ENCODE assay signal across 17 cellular contexts in genomic region chr3:38372214-38372601, GRCh38. TPM values are rescaled to one million over a fixed set of nuclear protein-coding genes. Genes with fewer than 3 reads are reported as not detected.
A peak's percentile ranks its signal among the peaks of the same experiment; 100 is the strongest.
DNase-seq lines count a peak whose midpoint lies in the region; ATAC-seq and TF ChIP-seq lines count a peak whose summit lies in the region.
"Had no signal": no experiment of that assay in that cellular context is flagged by ENCODE, and none has a peak within 500 bp of the region (broad histone marks: within the 10 kb centered on the region; RNA-seq: fewer than 3 reads in every experiment).

No MANE protein-coding gene starts in this region.

- no peaks in the 10 kb centered on the region for H3K9me3 Mint-ChIP-seq in activated T-helper 1 cell treated with anti-CD3 and anti-CD28 coated beads, Interleukin-12 subunit alpha, Interleukin-12 subunit beta, Interleukin-2, Interleukin-4 antibody, amounts not matched to agents 30 ng/mL and 10 ng/mL and 1 ng/mL, durations not matched to agents 14 hours and 24 hours and 36 hours
- H3K9me3 Mint-ChIP-seq: CD8-positive, alpha-beta T cell had no signal

- 90% methylated on average over 2 of the region's 5 CpGs; no CpG with 5 or more reads in 1 of the 2 experiments for WGBS in IMR-90 (ENCODE audit: extremely low coverage in 2 of 2, insufficient read length in 1 of 2), 2 experiments

- ATAC-seq in IMR-90 (ENCODE audit: low read depth), result no peak
- ATAC-seq: CD8-positive, alpha-beta T cell; GM23338; HCT116 had no signal

- TF ChIP-seq CTCF in IMR-90 (conservative IDR thresholded peaks at IDR 0.05; ENCODE audit: low read depth, low read length), result no peak
- TF ChIP-seq CTCF in GM13977 (IDR thresholded peaks at IDR 0.05; ENCODE audit: extremely low read depth, insufficient read depth, missing control alignments), result no peak

- peaks cover 5% of the 10 kb centered on the region for H3K36me3 ChIP-seq in IMR-90 (ENCODE audit: control insufficient read depth, insufficient read depth, low read length)

- TF ChIP-seq RAD21 in IMR-90 (IDR thresholded peaks at IDR 0.05; ENCODE audit: low read length), result no peak

- no peaks in the 10 kb centered on the region for H3K4me1 ChIP-seq in IMR-90 (ENCODE audit: control insufficient read depth, insufficient read depth, low read length)
- H3K4me1 ChIP-seq: Caco-2 had no signal

- no peak overlapping the region for H2BK5ac ChIP-seq in IMR-90 (ENCODE audit: low read depth, low read length, poor library complexity, severe bottlenecking)

- no peak overlapping the region for H3K14ac ChIP-seq in IMR-90 (replicated peaks; ENCODE audit: low read depth, low read length)

- no peak overlapping the region for H3K27ac Mint-ChIP-seq in activated T-helper 1 cell treated with anti-CD3 and anti-CD28 coated beads, Interleukin-12 subunit alpha, Interleukin-12 subunit beta, Interleukin-2, Interleukin-4 antibody, amounts not matched to agents 30 ng/mL and 10 ng/mL and 1 ng/mL, durations not matched to agents 14 hours and 24 hours and 36 hours
- H3K27ac Mint-ChIP-seq: B cell; CD8-positive, alpha-beta T cell; GM23338 had no signal

- H3K18ac ChIP-seq in IMR-90 (ENCODE audit: low read depth, low read length), result no peak overlapping the region

- H3K23ac ChIP-seq in IMR-90 (ENCODE audit: low read depth, low read length), result no peak overlapping the region

- H3K27me3 Mint-ChIP-seq in activated T-helper 1 cell treated with anti-CD3 and anti-CD28 coated beads, Interleukin-12 subunit alpha, Interleukin-12 subunit beta, Interleukin-2, Interleukin-4 antibody, amounts not matched to agents 30 ng/mL and 10 ng/mL and 1 ng/mL, durations not matched to agents 14 hours and 24 hours and 36 hours (ENCODE audit: insufficient read depth), result peaks cover 11% of the 10 kb centered on the region
- H3K27me3 Mint-ChIP-seq: B cell; CD4-positive, CD25-positive, alpha-beta regulatory T cell had no signal

- intact Hi-C loops in IMR-90 (cut with micrococcal nuclease), result no loop called here
- intact Hi-C loops in activated T-helper 1 cell treated with anti-CD3 and anti-CD28 coated beads, Interleukin-12 subunit alpha, Interleukin-12 subunit beta, Interleukin-2, Interleukin-4 antibody, amounts not matched to agents 30 ng/mL and 10 ng/mL and 1 ng/mL, durations not matched to agents 14 hours and 24 hours and 36 hours (cut with micrococcal nuclease), result no loop called here

- H3K27me3 ChIP-seq in IMR-90 (ENCODE audit: control insufficient read depth, insufficient read depth, low read length), result no peaks in the 10 kb centered on the region
- H3K27me3 ChIP-seq: BLaER1 had no signal

- H3K79me1 ChIP-seq in IMR-90 (ENCODE audit: low read depth in 1 of 2, low read length in 2 of 2), result no peaks in the 10 kb centered on the region

- H3K4ac ChIP-seq in IMR-90 (ENCODE audit: low read depth, low read length), result no peak overlapping the region

- peaks cover 9% of the 10 kb centered on the region; the same call in 1 of the 2 replicates for H3K9me1 ChIP-seq in IMR-90 (ENCODE audit: insufficient read depth, low read length)

- CTCF ChIA-PET in IMR-90 (lab: Yijun Ruan, JAX), result no interaction called here

- in situ Hi-C loops in IMR-90 (cut with MboI; ENCODE audit: low sequenced_read_pairs), result no loop called here
- in situ Hi-C loops in GM13977 (cut with MboI; ENCODE audit: low pct_unique_long_range_greater_than_20kb, low sequenced_read_pairs, unreplicated experiment), result no loop called here

- no peak overlapping the region for H3K56ac ChIP-seq in IMR-90 (ENCODE audit: extremely low read depth, insufficient read depth, low read length)

- no peaks in the 10 kb centered on the region for H4K20me1 ChIP-seq in IMR-90 (ENCODE audit: insufficient read depth, low read length)
- H4K20me1 ChIP-seq: BLaER1 had no signal

- no peak overlapping the region for H2AFZ ChIP-seq in IMR-90 (replicated peaks; ENCODE audit: low read length, poor library complexity)
- H2AFZ ChIP-seq: GM23338 had no signal

- H2AK5ac ChIP-seq in IMR-90 (ENCODE audit: low read depth, low read length), result no peak overlapping the region

- H3K27ac ChIP-seq in IMR-90 (ENCODE audit: insufficient read depth, low read length), result no peak overlapping the region
- H3K27ac ChIP-seq: BLaER1, C4-2B had no signal

- TF ChIP-seq POLR2A in IMR-90 (IDR thresholded peaks at IDR 0.05; ENCODE audit: low read depth, low read length), result no peak

- H4K91ac ChIP-seq in IMR-90 (ENCODE audit: insufficient read depth, low read depth, low read length), result no peak overlapping the region

- POLR2A ChIA-PET in IMR-90 (lab: Charles Lee; ENCODE audit: unreplicated experiment), result interaction anchor here (0.6 kb wide), 1 partner anchor 235 kb away, joined by 3 read pairs; the partner anchor contains the start of gene ACAA1

- no peak overlapping the region for H3K9ac ChIP-seq in IMR-90 (ENCODE audit: low read depth, low read length)
- H3K9ac ChIP-seq: BLaER1 had no signal

- H2BK15ac ChIP-seq in IMR-90 (ENCODE audit: low read depth, low read length), result no peak overlapping the region

- no peaks in the 10 kb centered on the region for H3K9me3 ChIP-seq in IMR-90 (ENCODE audit: control insufficient read depth, insufficient read depth, low read length)
- H3K9me3 ChIP-seq: Caco-2 had no signal

- H3K4me1 Mint-ChIP-seq in activated T-helper 1 cell treated with anti-CD3 and anti-CD28 coated beads, Interleukin-12 subunit alpha, Interleukin-12 subunit beta, Interleukin-2, Interleukin-4 antibody, amounts not matched to agents 30 ng/mL and 10 ng/mL and 1 ng/mL, durations not matched to agents 14 hours and 24 hours and 36 hours (ENCODE audit: low read depth), result peaks cover 36% of the 10 kb centered on the region
- H3K4me1 Mint-ChIP-seq: B cell, GM23338, H9 had no signal

- H3K36me3 Mint-ChIP-seq in activated T-helper 1 cell treated with anti-CD3 and anti-CD28 coated beads, Interleukin-12 subunit alpha, Interleukin-12 subunit beta, Interleukin-2, Interleukin-4 antibody, amounts not matched to agents 30 ng/mL and 10 ng/mL and 1 ng/mL, durations not matched to agents 14 hours and 24 hours and 36 hours (ENCODE audit: low read depth), result peaks cover 36% of the 10 kb centered on the region
- H3K36me3 Mint-ChIP-seq: CD4-positive, CD25-positive, alpha-beta regulatory T cell had no signal

- dilution Hi-C loops in IMR-90 (cut with HindIII; ENCODE audit: low sequenced_read_pairs, unreplicated experiment), result loop anchor here (25.0 kb wide), 1 partner anchor 115 kb away; the partner anchor contains the start of gene EXOG

- peak overlapping the region; percentile 7 for H3K4me3 Mint-ChIP-seq in activated T-helper 1 cell treated with anti-CD3 and anti-CD28 coated beads, Interleukin-12 subunit alpha, Interleukin-12 subunit beta, Interleukin-2, Interleukin-4 antibody, amounts not matched to agents 30 ng/mL and 10 ng/mL and 1 ng/mL, durations not matched to agents 14 hours and 24 hours and 36 hours
- H3K4me3 Mint-ChIP-seq: B cell; CD8-positive, alpha-beta T cell; GM23338; H9 had no signal

- H3K4me3 ChIP-seq in IMR-90 (ENCODE audit: insufficient read depth, low read depth, low read length), result no peak overlapping the region
- H3K4me3 ChIP-seq: BLaER1, GM23338 had no signal

- H2AK9ac ChIP-seq in IMR-90 (replicated peaks; ENCODE audit: low read depth, low read length, poor library complexity), result no peak overlapping the region

- H2BK20ac ChIP-seq in IMR-90 (ENCODE audit: low read depth, low read length), result no peak overlapping the region

- H4K5ac ChIP-seq in IMR-90 (ENCODE audit: low read depth, low read length), result no peak overlapping the region

- DNase-seq in IMR-90 (no peak), kidney tubule cell (ENCODE audit: low spot score) (peak; percentile 9), SIG-M5 (lab: John Stamatoyannopoulos, UW) (no peak), GM13977 (ENCODE audit: low spot score) (no peak)
- no peak for DNase-seq in activated T-helper 1 cell treated with anti-CD3 and anti-CD28 coated beads, Interleukin-12 subunit alpha, Interleukin-12 subunit beta, Interleukin-2, Interleukin-4 antibody, amounts not matched to agents 30 ng/mL and 10 ng/mL and 1 ng/mL, durations not matched to agents 14 hours and 24 hours and 36 hours (ENCODE audit: low spot score)
- DNase-seq in activated CD4-positive, alpha-beta T cell treated with anti-CD3 and anti-CD28 coated beads, Interleukin-2, amount 50 U/mL, for 4 hours, result no peak
- DNase-seq: Caco-2; CD4-positive, CD25-positive, alpha-beta regulatory T cell; CD8-positive, alpha-beta T cell; DMS153; DND-41; H9 had no signal

- no TSS peak for BruUV-seq in IMR-90 (replicated peaks; lab: Mats Ljungman, UMichigan)

- H4K8ac ChIP-seq in IMR-90 (ENCODE audit: low read depth in 2 of 2, low read length in 2 of 2), result no peak overlapping the region

- no peak overlapping the region for H3K4me2 ChIP-seq in IMR-90 (ENCODE audit: low read depth, low read length)
- H3K4me2 ChIP-seq: BLaER1, GM23338 had no signal

- H2BK120ac ChIP-seq in IMR-90 (ENCODE audit: low read depth, low read length), result no peak overlapping the region

TF ChIP-seq in IMR-90, 13 proteins besides CTCF, POLR2A, EP300 and RAD21:
- TF ChIP-seq NFE2L2 (IDR thresholded peaks at IDR 0.05; ENCODE audit: low read depth, low read length) (no peak), MAFK (IDR thresholded peaks at IDR 0.05; ENCODE audit: low read depth, low read length) (0 out of 2 replicates have a peak, but pooled peaks have one; percentile 7)

RNA-seq across cellular contexts. Expression of gene XYLB, which starts 25.6 kb away (rescaled TPM):
- 2.5 and 3.0 TPM in 2 replicates for total RNA-seq in IMR-90 (2012; rRNA removed)
- polyA plus RNA-seq in IMR-90 (2012; rRNA removed), result 2.3 and 3.4 TPM in 2 replicates
- polyA plus RNA-seq in IMR-90 (2012; cell fraction: cytosol; rRNA removed), result 1.6 and 2.0 TPM in 2 replicates
- polyA plus RNA-seq in IMR-90 (2012; cell fraction: nucleus; rRNA removed; ENCODE audit: low replicate concordance), result 7.3 and 13.9 TPM in 2 replicates
- 7.1 and 9.9 TPM in 2 replicates for total RNA-seq in activated T-helper 1 cell treated with anti-CD3 and anti-CD28 coated beads, Interleukin-12 subunit alpha, Interleukin-12 subunit beta, Interleukin-2, Interleukin-4 antibody, amounts not matched to agents 30 ng/mL and 10 ng/mL and 1 ng/mL, durations not matched to agents 14 hours and 24 hours and 36 hours
